Comparison of ENCODE assay signal across 23 cellular contexts in the genomic region with DNA sequence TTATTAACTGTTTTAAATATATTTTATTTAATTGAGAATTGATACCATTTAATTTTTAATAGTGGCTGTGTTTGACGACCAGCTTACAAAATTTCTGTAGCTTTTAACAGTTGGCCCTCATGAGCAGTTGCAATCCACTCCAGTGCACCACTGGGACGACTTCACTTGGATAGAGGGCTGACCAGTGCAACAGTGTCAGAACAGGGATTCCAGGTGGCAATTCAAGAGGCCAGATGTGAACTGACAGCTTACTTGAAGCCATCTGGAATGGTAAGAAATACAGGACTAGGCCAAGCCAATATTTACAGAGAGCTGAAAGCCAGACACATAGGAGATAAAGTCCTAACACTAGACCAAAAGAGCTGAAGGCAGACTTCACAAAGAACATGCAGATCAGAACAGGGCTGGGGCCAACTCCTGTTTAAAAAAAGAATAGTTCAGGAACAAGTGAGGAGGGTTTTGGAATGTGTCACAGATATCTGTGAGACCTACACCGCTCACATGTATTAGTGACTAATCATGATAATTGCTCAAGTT.
DNase-seq lines count a peak whose midpoint lies in the region; ATAC-seq and TF ChIP-seq lines count a peak whose summit lies in the region.
"Had no signal": no experiment of that assay in that cellular context is flagged by ENCODE, and none has a peak within 500 bp of the region (broad histone marks: within the 10 kb centered on the region; RNA-seq: fewer than 3 reads in every experiment).

No MANE protein-coding gene starts in this region.

- H3K9me3 Mint-ChIP-seq in HFFc6 (no peaks in the 10 kb centered on the region), osteocyte (ENCODE audit: unreplicated experiment) (peaks cover 5% of the 10 kb centered on the region), CD14-positive monocyte (no peaks in the 10 kb centered on the region)
- H3K9me3 Mint-ChIP-seq: activated CD4-positive, alpha-beta T cell treated with anti-CD3 and anti-CD28 coated beads, Interleukin-2, amount 10 ng/mL, durations not matched to agents 7 days and 5 days; activated naive CD8-positive, alpha-beta T cell treated with anti-CD3 and anti-CD28 coated beads for 36 hours; CD4-positive, alpha-beta memory T cell; memory B cell had no signal

- DNase-seq in HFFc6 (peak; percentile 18), SHP77 treated with DMSO at 0.1 percent for 48 hours (lab: John Stamatoyannopoulos, UW) (peak; percentile 53), fibroblast of the aortic adventitia (ENCODE audit: low read depth) (peak; percentile 70), osteocyte (ENCODE audit: extremely low spot score, unreplicated experiment) (no peak), CD14-positive monocyte (ENCODE audit: low spot score) (no peak)
- no peak for DNase-seq in activated effector memory CD4-positive, alpha-beta T cell treated with anti-CD3 and anti-CD28 coated beads, Interleukin-2, amount 50 U/mL, for 16 hours
- DNase-seq: activated CD4-positive, alpha-beta T cell treated with anti-CD3 and anti-CD28 coated beads, Interleukin-2, amount 10 ng/mL, durations not matched to agents 7 days and 5 days; activated naive CD8-positive, alpha-beta T cell treated with anti-CD3 and anti-CD28 coated beads for 36 hours; CD4-positive, alpha-beta memory T cell; effector memory CD4-positive, alpha-beta T cell; esophagus squamous epithelium; NCI-H1092 treated with DMSO at 0.1 percent for 48 hours; NCI-H2081 treated with DMSO at 0.1 percent for 48 hours; NCI-H774; PC-9; retina; stimulated activated CD4-positive, alpha-beta T cell treated with anti-CD3 and anti-CD28 coated beads, Interleukin-4, amount 100 ng/mL, for 24 hours; stimulated activated naive CD8-positive, alpha-beta T cell treated with anti-CD3 and anti-CD28 coated beads, Interleukin-15, Interleukin-2, amounts not matched to agents 100 U/mL and 50 U/mL, for 24 hours; T-helper 2 cell; thyroid gland had no signal

- H3K4me3 ChIP-seq in fibroblast of the aortic adventitia (ENCODE audit: low read depth, low read length) = no peak overlapping the region
- H3K4me3 ChIP-seq: esophagus squamous epithelium, PC-9, SJSA1, thyroid gland had no signal

- H3K36me3 Mint-ChIP-seq in HFFc6 (ENCODE audit: low read depth) = no peaks in the 10 kb centered on the region
- H3K36me3 Mint-ChIP-seq in osteocyte (ENCODE audit: unreplicated experiment) = no peaks in the 10 kb centered on the region
- H3K36me3 Mint-ChIP-seq in CD14-positive monocyte = no peaks in the 10 kb centered on the region
- H3K36me3 Mint-ChIP-seq: activated naive CD8-positive, alpha-beta T cell treated with anti-CD3 and anti-CD28 coated beads for 36 hours; CD4-positive, alpha-beta memory T cell; memory B cell had no signal

- H3K27ac Mint-ChIP-seq in HFFc6 (peak overlapping the region; percentile 87), osteocyte (ENCODE audit: unreplicated experiment) (peak overlapping the region; percentile 31), CD14-positive monocyte (peak overlapping the region in 1 of 7 donors; percentile 69)
- H3K27ac Mint-ChIP-seq: activated CD4-positive, alpha-beta T cell treated with anti-CD3 and anti-CD28 coated beads, Interleukin-2, amount 10 ng/mL, durations not matched to agents 7 days and 5 days; activated naive CD8-positive, alpha-beta T cell treated with anti-CD3 and anti-CD28 coated beads for 36 hours; CD4-positive, alpha-beta memory T cell; memory B cell had no signal

- TF ChIP-seq CTCF in HFFc6 (IDR thresholded peaks at IDR 0.05) (no peak), fibroblast of the aortic adventitia (IDR thresholded peaks at IDR 0.05; ENCODE audit: insufficient read depth, low read length) (no peak), osteocyte (IDR thresholded peaks at IDR 0.05) (no peak), CD14-positive monocyte (IDR thresholded peaks at IDR 0.05) (no peak)

- intact Hi-C loops in CD14-positive monocyte (cut with micrococcal nuclease) = no loop called here

- ATAC-seq in GM18873 (IDR thresholded peaks at IDR 0.05; ENCODE audit: low FRiP score, unreplicated experiment) = no peak
- ATAC-seq: stimulated activated naive CD8-positive, alpha-beta T cell treated with anti-CD3 and anti-CD28 coated beads, Interleukin-15, Interleukin-2, amounts not matched to agents 100 U/mL and 50 U/mL, for 24 hours had no signal

- H3K27me3 Mint-ChIP-seq in HFFc6 (ENCODE audit: insufficient read depth) (no peaks in the 10 kb centered on the region; the same call in 1 of the 2 replicates), osteocyte (ENCODE audit: unreplicated experiment) (no peaks in the 10 kb centered on the region), CD14-positive monocyte (ENCODE audit: low read depth in 3 of 3) (peaks cover 0 to 8% (median 1%) of the 10 kb centered on the region in 3 donors)
- H3K27me3 Mint-ChIP-seq: activated naive CD8-positive, alpha-beta T cell treated with anti-CD3 and anti-CD28 coated beads for 36 hours had no signal

- H3K4me1 Mint-ChIP-seq in HFFc6 (ENCODE audit: low read depth) (peaks cover 56% of the 10 kb centered on the region), osteocyte (ENCODE audit: unreplicated experiment) (peaks cover 49% of the 10 kb centered on the region), CD14-positive monocyte (peaks cover 4% of the 10 kb centered on the region)
- H3K4me1 Mint-ChIP-seq: activated CD4-positive, alpha-beta T cell treated with anti-CD3 and anti-CD28 coated beads, Interleukin-2, amount 10 ng/mL, durations not matched to agents 7 days and 5 days; activated naive CD8-positive, alpha-beta T cell treated with anti-CD3 and anti-CD28 coated beads for 36 hours; CD4-positive, alpha-beta memory T cell; memory B cell had no signal

- H3K4me3 Mint-ChIP-seq in HFFc6 = peak overlapping the region; percentile 22
- no peak overlapping the region for H3K4me3 Mint-ChIP-seq in osteocyte (ENCODE audit: unreplicated experiment)
- H3K4me3 Mint-ChIP-seq in CD14-positive monocyte = no peak overlapping the region
- H3K4me3 Mint-ChIP-seq: activated CD4-positive, alpha-beta T cell treated with anti-CD3 and anti-CD28 coated beads, Interleukin-2, amount 10 ng/mL, durations not matched to agents 7 days and 5 days; activated naive CD8-positive, alpha-beta T cell treated with anti-CD3 and anti-CD28 coated beads for 36 hours; memory B cell had no signal

Comparison
In these comparisons a context has a peak if more than half of its experiments do, and no peak if none do; other contexts are left out.
1. DNase-seq: peak in HFFc6 (single experiment), SHP77 treated with DMSO at 0.1 percent for 48 hours (single experiment) and fibroblast of the aortic adventitia (single experiment); none in osteocyte (single experiment), CD14-positive monocyte (single experiment) and activated effector memory CD4-positive, alpha-beta T cell treated with anti-CD3 and anti-CD28 coated beads, Interleukin-2, amount 50 U/mL, for 16 hours (single experiment).